In the genomic region with DNA sequence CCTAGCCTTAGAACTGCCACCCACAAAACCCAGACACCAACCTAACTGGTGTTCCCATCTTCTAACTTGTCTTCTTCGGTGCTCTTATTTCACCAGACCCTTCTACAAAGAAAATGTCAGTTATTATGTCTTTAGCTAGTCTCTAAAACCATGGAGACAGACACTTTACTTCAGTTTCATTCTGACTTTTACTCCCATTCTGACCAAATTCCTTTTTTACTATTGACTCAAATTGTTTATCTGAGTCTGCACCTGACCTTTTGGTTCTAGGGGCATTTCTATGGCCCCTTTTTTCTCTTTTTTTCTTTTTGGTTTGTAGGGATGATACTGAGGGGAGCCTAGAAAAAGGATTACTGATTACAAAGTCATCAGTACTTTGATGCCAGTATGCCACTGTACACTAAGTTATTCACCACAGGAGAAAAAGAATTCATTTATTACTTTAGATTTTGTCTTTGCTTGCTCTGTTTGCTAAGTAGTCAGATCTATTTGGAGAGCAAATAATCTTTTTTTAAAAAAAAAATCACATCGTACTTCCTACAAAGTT, we compare ENCODE assay signal across 13 cellular contexts. TPM values are rescaled to one million over a fixed set of nuclear protein-coding genes. Genes with fewer than 3 reads are reported as not detected.
DNase-seq lines count a peak whose midpoint lies in the region; ATAC-seq and TF ChIP-seq lines count a peak whose summit lies in the region.
"Had no signal": no experiment of that assay in that cellular context is flagged by ENCODE, and none has a peak within 500 bp of the region (broad histone marks: within the 10 kb centered on the region; RNA-seq: fewer than 3 reads in every experiment).

No MANE protein-coding gene starts in this region.

- intact Hi-C loops in uterus (cut with DNase I; ENCODE audit: low total_unique reads) = no loop called here

- TF ChIP-seq CTCF in uterus (IDR thresholded peaks at IDR 0.05) = no peak
- TF ChIP-seq CTCF in coronary artery (IDR thresholded peaks at IDR 0.05) = no peak

- H3K4me3 ChIP-seq in uterus = no peak overlapping the region
- H3K4me3 ChIP-seq in coronary artery = no peak overlapping the region

- H3K36me3 ChIP-seq in uterus = no peaks in the 10 kb centered on the region

- no peaks in the 10 kb centered on the region for H3K9me3 ChIP-seq in uterus

- peak overlapping the region; percentile 3 to 90 for H3K27ac Mint-ChIP-seq in activated naive CD4-positive, alpha-beta T cell treated with anti-CD3 and anti-CD28 coated beads, Interleukin-2, amount 50 U/mL, for 72 hours
- H3K27ac Mint-ChIP-seq in stimulated activated naive CD8-positive, alpha-beta T cell treated with anti-CD3 and anti-CD28 coated beads, Interleukin-15, Interleukin-2, amounts not matched to agents 100 ng/mL and 50 ng/mL, for 24 hours = peak overlapping the region; percentile 67
- H3K27ac Mint-ChIP-seq: naive thymus-derived CD8-positive, alpha-beta T cell had no signal

- H3K9me3 Mint-ChIP-seq in activated naive CD4-positive, alpha-beta T cell treated with anti-CD3 and anti-CD28 coated beads, Interleukin-2, amount 50 U/mL, for 72 hours = no peaks in the 10 kb centered on the region
- H3K9me3 Mint-ChIP-seq in stimulated activated naive CD8-positive, alpha-beta T cell treated with anti-CD3 and anti-CD28 coated beads, Interleukin-15, Interleukin-2, amounts not matched to agents 100 ng/mL and 50 ng/mL, for 24 hours = no peaks in the 10 kb centered on the region
- H3K9me3 Mint-ChIP-seq: immature natural killer cell; naive thymus-derived CD8-positive, alpha-beta T cell had no signal

- H3K27ac ChIP-seq in uterus (no peak overlapping the region), coronary artery (no peak overlapping the region)

- peaks cover 25% of the 10 kb centered on the region for H3K4me1 Mint-ChIP-seq in stimulated activated naive CD8-positive, alpha-beta T cell treated with anti-CD3 and anti-CD28 coated beads, Interleukin-15, Interleukin-2, amounts not matched to agents 100 ng/mL and 50 ng/mL, for 24 hours (ENCODE audit: low read depth)

- H3K36me3 Mint-ChIP-seq in activated naive CD4-positive, alpha-beta T cell treated with anti-CD3 and anti-CD28 coated beads, Interleukin-2, amount 50 U/mL, for 72 hours = no peaks in the 10 kb centered on the region
- no peaks in the 10 kb centered on the region for H3K36me3 Mint-ChIP-seq in stimulated activated naive CD8-positive, alpha-beta T cell treated with anti-CD3 and anti-CD28 coated beads, Interleukin-15, Interleukin-2, amounts not matched to agents 100 ng/mL and 50 ng/mL, for 24 hours (ENCODE audit: low read depth)
- H3K36me3 Mint-ChIP-seq: immature natural killer cell; naive thymus-derived CD8-positive, alpha-beta T cell had no signal

- ATAC-seq in activated naive CD4-positive, alpha-beta T cell treated with anti-CD3 and anti-CD28 coated beads, Interleukin-2, amount 50 U/mL, for 72 hours = peak; percentile 81 to 88
- ATAC-seq in HG02571 (IDR thresholded peaks at IDR 0.05; ENCODE audit: unreplicated experiment) (peak; percentile 41), HG03558 (IDR thresholded peaks at IDR 0.05; ENCODE audit: extremely low read depth, unreplicated experiment) (peak; percentile 58)
- ATAC-seq: naive thymus-derived CD8-positive, alpha-beta T cell had no signal

- peak overlapping the region; percentile 40 for H3K4me3 Mint-ChIP-seq in stimulated activated naive CD8-positive, alpha-beta T cell treated with anti-CD3 and anti-CD28 coated beads, Interleukin-15, Interleukin-2, amounts not matched to agents 100 ng/mL and 50 ng/mL, for 24 hours
- H3K4me3 Mint-ChIP-seq: immature natural killer cell; naive thymus-derived CD8-positive, alpha-beta T cell had no signal

- DNase-seq in activated naive CD4-positive, alpha-beta T cell treated with anti-CD3 and anti-CD28 coated beads, Interleukin-2, amount 50 U/mL, for 72 hours (ENCODE audit: low spot score in 2 of 2) = peak in 1 of 2 donors; percentile 33
- DNase-seq in activated naive CD4-positive, alpha-beta T cell treated with Interleukin-2 at 50 U/mL for 16 hours = no peak
- DNase-seq in uterus (no peak), coronary artery (ENCODE audit: low spot score) (no peak), SHP77 (lab: John Stamatoyannopoulos, UW) (no peak)
- DNase-seq: immature natural killer cell; naive thymus-derived CD8-positive, alpha-beta T cell; NCI-H1048; NCI-H748 treated with DMSO at 0.1 percent for 48 hours; small intestine had no signal

- no peaks in the 10 kb centered on the region for H3K27me3 ChIP-seq in uterus

- peaks cover 6% of the 10 kb centered on the region for H3K27me3 Mint-ChIP-seq in stimulated activated naive CD8-positive, alpha-beta T cell treated with anti-CD3 and anti-CD28 coated beads, Interleukin-15, Interleukin-2, amounts not matched to agents 100 ng/mL and 50 ng/mL, for 24 hours
- H3K27me3 Mint-ChIP-seq: naive thymus-derived CD8-positive, alpha-beta T cell had no signal

- no peaks in the 10 kb centered on the region for H3K4me1 ChIP-seq in uterus

- TF ChIP-seq POLR2A in uterus (IDR thresholded peaks at IDR 0.05) = no peak

RNA-seq across cellular contexts. Expression of a gene that starts 6.8 kb away (rescaled TPM):
- total RNA-seq in activated naive CD4-positive, alpha-beta T cell treated with anti-CD3 and anti-CD28 coated beads, Interleukin-2, amount 50 U/mL, for 72 hours = 10 to 100 TPM in 1 of 2 donors, 1 to 10 TPM in 1; 4.1 to 16.9 TPM
- total RNA-seq in uterus = 10 to 100 TPM in 2 of 4 donors, 1 to 10 TPM in 2; 6.9 to 36.6 (median 12.7) TPM
